ENCODE assay signal across 9 cellular contexts in genomic region chr11:20035701-20036601, GRCh38.
A peak's percentile ranks its signal among the peaks of the same experiment; 100 is the strongest.
DNase-seq lines count a peak whose midpoint lies in the region; ATAC-seq and TF ChIP-seq lines count a peak whose summit lies in the region.
"Had no signal": no experiment of that assay in that cellular context is flagged by ENCODE, and none has a peak within 500 bp of the region (broad histone marks: within the 10 kb centered on the region; RNA-seq: fewer than 3 reads in every experiment).

No MANE protein-coding gene starts in this region.

- WGBS in mammary epithelial cell (ENCODE audit: low coverage, missing lambda C conversion rate), result 41% methylated on average over 11 of the region's 15 CpGs
- no CpG with 5 or more reads among the region's 15 CpGs for WGBS in neuronal stem cell (ENCODE audit: extremely low coverage in 2 of 2, insufficient read length in 2 of 2, insufficient replicate concordance in 1 of 2), 2 donors

- H2BK15ac ChIP-seq in neuronal stem cell (ENCODE audit: low read length), result no peak overlapping the region

- no peaks in the 10 kb centered on the region for H3K36me3 Mint-ChIP-seq in CD8-positive, alpha-beta T cell

- BruUV-seq in mammary epithelial cell (replicated peaks; lab: Mats Ljungman, UMichigan), result no TSS peak

- H3K18ac ChIP-seq in neuronal stem cell (ENCODE audit: low read length), result no peak overlapping the region

- in situ Hi-C loops in mammary epithelial cell (cut with MboI; ENCODE audit: low sequenced_read_pairs in 2 of 2), result no loop called here

- no peak overlapping the region for H4K91ac ChIP-seq in neuronal stem cell (ENCODE audit: low read depth, low read length, poor library complexity)

- H3K27me3 ChIP-seq in mammary epithelial cell (ENCODE audit: insufficient read depth, low read length) (no peaks in the 10 kb centered on the region), neuronal stem cell (ENCODE audit: control insufficient read depth in 3 of 3, insufficient read depth in 3 of 3, low read depth in 1 of 3, low read length in 3 of 3) (peaks cover 0 to 1% (median 0%) of the 10 kb centered on the region in 3 experiments), Peyer's patch (no peaks in the 10 kb centered on the region)
- H3K27me3 ChIP-seq in CD8-positive, alpha-beta T cell (ENCODE audit: insufficient read depth, low read length), result no peaks in the 10 kb centered on the region

- H2AFZ ChIP-seq in mammary epithelial cell (ENCODE audit: low read depth, low read length), result no peak overlapping the region
- no peak overlapping the region for H2AFZ ChIP-seq in neuronal stem cell (ENCODE audit: low read length)

- no peaks in the 10 kb centered on the region for H3K9me3 ChIP-seq in mammary epithelial cell (replicated peaks; ENCODE audit: insufficient read depth, low read length)
- no peaks in the 10 kb centered on the region for H3K9me3 ChIP-seq in neuronal stem cell (replicated peaks in 1 of 2; ENCODE audit: control insufficient read depth in 2 of 2, insufficient read depth in 1 of 2, low read depth in 1 of 2, low read length in 2 of 2)
- no peaks in the 10 kb centered on the region for H3K9me3 ChIP-seq in CD8-positive, alpha-beta T cell (ENCODE audit: low read length)
- H3K9me3 ChIP-seq in Peyer's patch, result no peaks in the 10 kb centered on the region

- peaks cover 47% of the 10 kb centered on the region for H3K4me1 ChIP-seq in mammary epithelial cell (ENCODE audit: insufficient read depth, low read length)
- H3K4me1 ChIP-seq in neuronal stem cell (ENCODE audit: control insufficient read depth in 2 of 2, insufficient read depth in 1 of 2, low read depth in 1 of 2, low read length in 2 of 2), result peaks cover 11 to 15% of the 10 kb centered on the region in 2 donors
- no peaks in the 10 kb centered on the region for H3K4me1 ChIP-seq in CD8-positive, alpha-beta T cell (ENCODE audit: insufficient read depth, low read length)
- H3K4me1 ChIP-seq in Peyer's patch, result no peaks in the 10 kb centered on the region

- H3K9me3 Mint-ChIP-seq in CD8-positive, alpha-beta T cell, result no peaks in the 10 kb centered on the region

- POLR2A ChIA-PET in CD8-positive, alpha-beta T cell (lab: Charles Lee), result no interaction called here

- H3K27ac ChIP-seq in mammary epithelial cell (ENCODE audit: insufficient read depth, low read depth, low read length) (peak overlapping the region; percentile 41), neuronal stem cell (replicated peaks; ENCODE audit: low read length) (no peak overlapping the region), Peyer's patch (no peak overlapping the region)
- H3K27ac ChIP-seq in CD8-positive, alpha-beta T cell (ENCODE audit: low read depth, low read length), result no peak overlapping the region

- TF ChIP-seq CTCF in mammary epithelial cell (conservative IDR thresholded peaks at IDR 0.05 in 1 of 2, IDR thresholded peaks at IDR 0.05 in 1 of 2; ENCODE audit: extremely low read depth in 1 of 2, insufficient read depth in 1 of 2, low read depth in 1 of 2, low read length in 2 of 2) (peak in 1 of 2 donors; percentile 9), Peyer's patch (IDR thresholded peaks at IDR 0.05) (no peak)
- TF ChIP-seq CTCF in CD8-positive, alpha-beta T cell (IDR thresholded peaks at IDR 0.05), result no peak

- intact Hi-C loops in mammary epithelial cell (cut with micrococcal nuclease), result loop anchor here (2.0 kb wide), 1 partner anchor 21 kb away; no protein-coding TSS in a partner anchor
- intact Hi-C loops in CD8-positive, alpha-beta T cell (cut with DNase I, micrococcal nuclease), result no loop called here

- H3K4me2 ChIP-seq in mammary epithelial cell (ENCODE audit: insufficient read depth, low read depth, low read length) (peak overlapping the region; percentile 18), neuronal stem cell (ENCODE audit: insufficient read depth, low read length, poor library complexity, severe bottlenecking) (no peak overlapping the region)

- no peak overlapping the region for H3K27ac Mint-ChIP-seq in CD8-positive, alpha-beta T cell

- no peak overlapping the region for H2AK5ac ChIP-seq in neuronal stem cell (ENCODE audit: low read depth, low read length)

- no peak for TF ChIP-seq POLR2A in Peyer's patch (IDR thresholded peaks at IDR 0.05)

- no peak overlapping the region for H2BK5ac ChIP-seq in neuronal stem cell (ENCODE audit: low read length)

- H3K4me1 Mint-ChIP-seq in CD8-positive, alpha-beta T cell (ENCODE audit: low read depth), result no peaks in the 10 kb centered on the region

- CTCF ChIA-PET in mammary epithelial cell (lab: Charles Lee; ENCODE audit: low non-redundant PET), result interaction anchor here (0.9 kb wide), 1 partner anchor 20 kb away, joined by 3 read pairs; no protein-coding TSS in a partner anchor
- CTCF ChIA-PET in CD8-positive, alpha-beta T cell (lab: Charles Lee), result interaction anchor here (1.0 kb wide), 1 partner anchor 20 kb away, joined by 3 read pairs; no protein-coding TSS in a partner anchor

- DNase-seq in GM04504 (ENCODE audit: low read depth) (peak; percentile 88), NCI-H226 (peak; percentile 68), mammary epithelial cell (peak; percentile 98), neuronal stem cell (ENCODE audit: low spot score) (no peak), epidermal melanocyte (ENCODE audit: insufficient read length, low spot score) (no peak), Peyer's patch (no peak)
- DNase-seq in CD8-positive, alpha-beta T cell, result no peak
- no peak for DNase-seq in activated effector memory CD4-positive, alpha-beta T cell treated with Interleukin-2 at 50 U/mL for 16 hours
- DNase-seq: activated gamma-delta T cell treated with Interleukin-2 at 50 U/mL for 16 hours had no signal

- no peaks in the 10 kb centered on the region for H4K20me1 ChIP-seq in mammary epithelial cell (ENCODE audit: insufficient read depth, low read length)

- H3K79me2 ChIP-seq in mammary epithelial cell (ENCODE audit: insufficient read depth, low read length), result peaks cover 23% of the 10 kb centered on the region

- ATAC-seq in CD8-positive, alpha-beta T cell, result no peak

- H3K9ac ChIP-seq in mammary epithelial cell (ENCODE audit: insufficient read depth, low read length) (peak overlapping the region; percentile 7), neuronal stem cell (ENCODE audit: low read depth, low read length, poor library complexity) (no peak overlapping the region)

- dilution Hi-C loops in mammary epithelial cell (cut with HindIII; ENCODE audit: low sequenced_read_pairs), result no loop called here

- no peaks in the 10 kb centered on the region for H3K79me1 ChIP-seq in neuronal stem cell (ENCODE audit: low read depth, low read length)

- peak overlapping the region; percentile 25 for H3K14ac ChIP-seq in neuronal stem cell (ENCODE audit: low read length)

- H3K36me3 ChIP-seq in mammary epithelial cell (ENCODE audit: insufficient read depth, low read length) (peaks cover 4% of the 10 kb centered on the region), neuronal stem cell (replicated peaks in 1 of 2; ENCODE audit: control insufficient read depth in 2 of 2, insufficient read depth in 2 of 2, low read length in 2 of 2) (peaks cover 0 to 39% of the 10 kb centered on the region in 2 donors), Peyer's patch (peaks cover 0 to 5% (median 0%) of the 10 kb centered on the region in 3 donors)
- no peaks in the 10 kb centered on the region for H3K36me3 ChIP-seq in CD8-positive, alpha-beta T cell (ENCODE audit: insufficient read depth, low read length)

- no peak overlapping the region for H4K8ac ChIP-seq in neuronal stem cell (ENCODE audit: low read depth, low read length)

- no peak overlapping the region for H2BK120ac ChIP-seq in neuronal stem cell (ENCODE audit: low read depth, low read length)

- no peak overlapping the region for H2BK12ac ChIP-seq in neuronal stem cell (ENCODE audit: low read length)

- H3K23ac ChIP-seq in neuronal stem cell (ENCODE audit: low read depth, low read length, poor library complexity), result peak overlapping the region; percentile 8

- peak overlapping the region; percentile 17 for H3K4ac ChIP-seq in neuronal stem cell (ENCODE audit: low read length)

- H3K4me3 ChIP-seq in mammary epithelial cell (replicated peaks in 1 of 3; ENCODE audit: insufficient read depth in 1 of 3, low read depth in 2 of 3, low read length in 3 of 3), result no peak overlapping the region
- no peak overlapping the region for H3K4me3 ChIP-seq in neuronal stem cell (ENCODE audit: low read length in 2 of 2)
- H3K4me3 ChIP-seq in CD8-positive, alpha-beta T cell (ENCODE audit: low read depth, low read length), result no peak overlapping the region
- H3K4me3 ChIP-seq in Peyer's patch, result no peak overlapping the region

- peaks cover 8% of the 10 kb centered on the region for H3K27me3 Mint-ChIP-seq in CD8-positive, alpha-beta T cell (ENCODE audit: low read depth)

- H3K4me3 Mint-ChIP-seq in CD8-positive, alpha-beta T cell, result no peak overlapping the region

Comparison
In these comparisons a context has a peak if more than half of its experiments do, and no peak if none do; other contexts are left out.
1. DNase-seq: peak in GM04504 (single experiment), NCI-H226 (single experiment) and mammary epithelial cell (single experiment); none in neuronal stem cell (single experiment), CD8-positive, alpha-beta T cell (0 of 7), epidermal melanocyte (single experiment), Peyer's patch (0 of 3) and activated effector memory CD4-positive, alpha-beta T cell treated with Interleukin-2 at 50 U/mL for 16 hours (single experiment).